In genomic region chr1:76059461-76059860, GRCh38 we compare ENCODE assay signal across 25 cellular contexts. TPM values are rescaled to one million over a fixed set of nuclear protein-coding genes. Genes with fewer than 3 reads are reported as not detected.
DNase-seq lines count a peak whose midpoint lies in the region; ATAC-seq lines count a peak whose summit lies in the region.
"Had no signal": no experiment of that assay in that cellular context is flagged by ENCODE, and none has a peak within 500 bp of the region (broad histone marks: within the 10 kb centered on the region; RNA-seq: fewer than 3 reads in every experiment).

No MANE protein-coding gene starts in this region.

- H3K36me3 ChIP-seq in neuronal stem cell (replicated peaks in 1 of 2; ENCODE audit: control insufficient read depth in 2 of 2, insufficient read depth in 2 of 2, low read length in 2 of 2): no peaks in the 10 kb centered on the region
- H3K36me3 ChIP-seq: cardiac muscle cell, heart right ventricle, lower lobe of right lung, MG63, neutrophil, suprapubic skin had no signal

- no peak overlapping the region for H3K4me2 ChIP-seq in neuronal stem cell (ENCODE audit: insufficient read depth, low read length, poor library complexity, severe bottlenecking)

- H3K18ac ChIP-seq in neuronal stem cell (ENCODE audit: low read length): no peak overlapping the region

- peaks cover 0 to 11% of the 10 kb centered on the region in 2 donors for H3K4me1 ChIP-seq in neuronal stem cell (ENCODE audit: control insufficient read depth in 2 of 2, insufficient read depth in 1 of 2, low read depth in 1 of 2, low read length in 2 of 2)
- H3K4me1 ChIP-seq: heart right ventricle, lower lobe of right lung, suprapubic skin had no signal

- no peak overlapping the region for H2BK15ac ChIP-seq in neuronal stem cell (ENCODE audit: low read length)

- no peaks in the 10 kb centered on the region for H3K9me3 ChIP-seq in neuronal stem cell (replicated peaks in 1 of 2; ENCODE audit: control insufficient read depth in 2 of 2, insufficient read depth in 1 of 2, low read depth in 1 of 2, low read length in 2 of 2)
- H3K9me3 ChIP-seq: heart right ventricle, lower lobe of right lung, MG63, neutrophil, suprapubic skin had no signal

- no peak overlapping the region for H3K27ac ChIP-seq in neuronal stem cell (replicated peaks; ENCODE audit: low read length)
- H3K27ac ChIP-seq: cardiac muscle cell, heart right ventricle, lower lobe of right lung, neutrophil, suprapubic skin had no signal

- H3K79me1 ChIP-seq in neuronal stem cell (ENCODE audit: low read depth, low read length): no peaks in the 10 kb centered on the region

- WGBS in neuronal stem cell (ENCODE audit: extremely low coverage in 2 of 2, insufficient read length in 2 of 2, insufficient replicate concordance in 1 of 2), 2 donors: no CpG with 5 or more reads among the region's 2 CpGs

- peak overlapping the region; percentile 71 for H2AFZ ChIP-seq in neuronal stem cell (ENCODE audit: low read length)

- H2BK12ac ChIP-seq in neuronal stem cell (ENCODE audit: low read length): no peak overlapping the region

- H3K23ac ChIP-seq in neuronal stem cell (ENCODE audit: low read depth, low read length, poor library complexity): no peak overlapping the region

- H2BK5ac ChIP-seq in neuronal stem cell (ENCODE audit: low read length): no peak overlapping the region

- no peak overlapping the region for H3K9ac ChIP-seq in neuronal stem cell (ENCODE audit: low read depth, low read length, poor library complexity)

- DNase-seq in DMS153 (lab: John Stamatoyannopoulos, UW) (peak; percentile 21), DMS153 treated with DMSO at 0.1 percent for 48 hours (lab: John Stamatoyannopoulos, UW; ENCODE audit: unreplicated experiment) (no peak), NCI-H2227 treated with DMSO at 0.1 percent for 48 hours (lab: John Stamatoyannopoulos, UW) (peak; percentile 68), SW480 (ENCODE audit: low spot score) (peak; percentile 8), neuronal stem cell (ENCODE audit: low spot score) (no peak), NOMO-1 treated with DMSO at 0.1 percent for 48 hours (lab: John Stamatoyannopoulos, UW; ENCODE audit: unreplicated experiment) (no peak), DMS79 (lab: John Stamatoyannopoulos, UW) (no peak)
- DNase-seq: 8988T; activated CD4-positive, alpha-beta T cell treated with anti-CD3 and anti-CD28 coated beads for 4 hours; activated effector memory CD4-positive, alpha-beta T cell treated with Interleukin-2 at 50 U/mL for 16 hours; aorta; CD4-positive, alpha-beta memory T cell; cortex of kidney; GDM1; heart right ventricle; KBM-7; lower lobe of right lung; MG63; NCI-H1436; NCI-H2107; stimulated activated naive CD4-positive, alpha-beta T cell had no signal

- no peak overlapping the region for H3K14ac ChIP-seq in neuronal stem cell (ENCODE audit: low read length)

- ATAC-seq in HG03571 (IDR thresholded peaks at IDR 0.05; ENCODE audit: unreplicated experiment): no peak
- ATAC-seq: heart right ventricle, lower lobe of right lung had no signal

- H3K4me3 ChIP-seq in neuronal stem cell (ENCODE audit: low read length in 2 of 2): no peak overlapping the region
- H3K4me3 ChIP-seq: cardiac muscle cell, heart right ventricle, lower lobe of right lung, MG63, suprapubic skin had no signal

- H3K27me3 ChIP-seq in neuronal stem cell (ENCODE audit: control insufficient read depth in 3 of 3, insufficient read depth in 3 of 3, low read depth in 1 of 3, low read length in 3 of 3): no peaks in the 10 kb centered on the region
- H3K27me3 ChIP-seq: cardiac muscle cell, heart right ventricle, MG63, neutrophil had no signal

- H4K91ac ChIP-seq in neuronal stem cell (ENCODE audit: low read depth, low read length, poor library complexity): no peak overlapping the region

- no peak overlapping the region for H4K8ac ChIP-seq in neuronal stem cell (ENCODE audit: low read depth, low read length)

- no peak overlapping the region for H2BK120ac ChIP-seq in neuronal stem cell (ENCODE audit: low read depth, low read length)

- H2AK5ac ChIP-seq in neuronal stem cell (ENCODE audit: low read depth, low read length): no peak overlapping the region

- no peak overlapping the region for H3K4ac ChIP-seq in neuronal stem cell (ENCODE audit: low read length)

RNA-seq across cellular contexts. Expression of gene ST6GALNAC3, which starts 15.1 kb away (rescaled TPM):
- polyA plus RNA-seq in neuronal stem cell (2013, experiment 1 of 2): 9.0 TPM
- 9.5 TPM for polyA plus RNA-seq in neuronal stem cell (2013, experiment 2 of 2)

Comparison
In these comparisons a context has a peak if more than half of its experiments do, and no peak if none do; other contexts are left out.
1. DNase-seq: peak in DMS153 (single experiment), NCI-H2227 treated with DMSO at 0.1 percent for 48 hours (single experiment) and SW480 (single experiment); none in DMS153 treated with DMSO at 0.1 percent for 48 hours (single experiment), neuronal stem cell (single experiment), NOMO-1 treated with DMSO at 0.1 percent for 48 hours (single experiment) and DMS79 (single experiment).